Comparison of ENCODE assay signal across 1 cellular context in the genomic region with DNA sequence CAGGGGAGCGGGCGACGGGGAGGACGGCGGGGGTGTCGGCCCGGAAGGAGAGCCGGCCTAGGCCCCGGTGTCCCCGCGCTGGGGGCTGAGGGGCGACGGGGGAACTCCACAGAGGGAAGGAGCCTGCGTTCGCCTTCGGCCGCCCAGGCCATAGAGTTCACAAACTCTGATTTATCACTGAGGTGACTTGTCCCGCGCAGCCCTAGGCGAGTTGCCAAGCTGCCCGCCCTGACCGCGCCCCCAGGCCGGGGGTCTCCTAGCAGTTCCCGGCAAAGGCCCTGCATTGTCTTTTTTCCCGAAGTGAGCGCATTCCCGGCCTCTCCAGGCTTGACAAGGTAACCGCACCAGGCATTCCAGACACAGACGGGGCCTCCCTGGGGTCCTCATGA.
TF ChIP-seq lines count a peak whose summit lies in the region.

No MANE protein-coding gene starts in this region.

TF ChIP-seq in H1, 55 proteins besides CTCF, POLR2A, EP300 and RAD21:
- TF ChIP-seq BACH1 (IDR thresholded peaks at IDR 0.05; ENCODE audit: low read length) = no peak
- TF ChIP-seq SUZ12 (IDR thresholded peaks at IDR 0.05; ENCODE audit: low read length) = peak; percentile 82
- peak; percentile 71 for TF ChIP-seq EZH2 (IDR thresholded peaks at IDR 0.05; ENCODE audit: low read depth, low read length, severe bottlenecking)
- TF ChIP-seq ZNF274 (IDR thresholded peaks at IDR 0.05; ENCODE audit: borderline replicate concordance, extremely low read depth, low read length) = no peak
